In the genomic region with DNA sequence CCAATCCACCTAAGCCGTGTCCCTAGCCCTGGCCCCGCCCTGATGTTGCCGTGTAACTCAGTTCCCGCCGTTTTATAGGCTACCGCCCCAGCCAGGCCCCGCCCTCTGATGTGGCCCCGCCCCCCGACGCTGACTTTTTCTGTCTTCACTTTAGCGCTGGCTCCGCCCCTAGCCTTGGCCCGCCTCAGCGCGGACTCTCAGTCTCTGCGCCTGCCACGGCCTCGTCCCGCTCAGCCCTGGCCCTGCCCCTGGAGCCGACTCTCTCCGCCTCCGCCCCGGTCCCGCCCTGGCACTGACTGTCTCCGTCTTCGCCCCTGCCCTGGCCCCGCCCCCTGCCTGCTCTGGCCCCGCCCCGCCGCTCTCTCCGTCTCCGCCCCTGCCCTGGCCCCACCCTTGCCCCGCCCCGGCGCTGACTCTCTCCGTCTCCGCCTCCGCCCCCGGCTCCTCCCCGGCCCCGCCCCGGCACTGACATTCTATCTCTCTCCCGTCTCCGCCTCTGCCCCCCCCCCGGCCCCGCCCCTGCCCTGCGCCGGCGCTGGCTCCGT, we compare ENCODE assay signal across 8 cellular contexts. TPM values are rescaled to one million over a fixed set of nuclear protein-coding genes. Genes with fewer than 3 reads are reported as not detected.
A peak's percentile ranks its signal among the peaks of the same experiment; 100 is the strongest.
DNase-seq lines count a peak whose midpoint lies in the region; ATAC-seq and TF ChIP-seq lines count a peak whose summit lies in the region.

No MANE protein-coding gene starts in this region.

- peaks cover 9 to 18% (median 15%) of the 10 kb centered on the region in 3 donors for H3K27me3 Mint-ChIP-seq in immature natural killer cell (ENCODE audit: low read depth in 3 of 3)

- no peak overlapping the region for H2AFZ ChIP-seq in ACC112 (ENCODE audit: low read length, unreplicated experiment)

- H3K79me2 ChIP-seq in ACC112 (ENCODE audit: control insufficient read depth, insufficient read depth, low read length, unreplicated experiment), result peaks cover 6% of the 10 kb centered on the region

- DNase-seq in NCI-H2196 treated with DMSO at 0.1 percent for 48 hours (lab: John Stamatoyannopoulos, UW; ENCODE audit: unreplicated experiment) (peak; percentile 97), WERI-Rb-1 (peak; percentile 97), breast epithelium (ENCODE audit: low spot score in 2 of 2) (peak; percentile 99), immature natural killer cell (peak; percentile 98 to 99 (median 99)), smooth muscle cell of the brain vasculature (ENCODE audit: low read depth, low spot score) (peak; percentile 89)

- H3K36me3 Mint-ChIP-seq in immature natural killer cell, result no peaks in the 10 kb centered on the region

- H3K4me3 Mint-ChIP-seq in immature natural killer cell, result peak overlapping the region; percentile 89 to 97 (median 92)

- H3K4me1 Mint-ChIP-seq in immature natural killer cell, result peaks cover 11 to 23% of the 10 kb centered on the region in 2 donors

- H3K9me3 ChIP-seq in WERI-Rb-1 (ENCODE audit: severe bottlenecking) (peaks cover 4% of the 10 kb centered on the region), breast epithelium (no peaks in the 10 kb centered on the region)

- H3K36me3 ChIP-seq in ACC112 (ENCODE audit: insufficient read depth, low read length) (no peaks in the 10 kb centered on the region), WERI-Rb-1 (no peaks in the 10 kb centered on the region), breast epithelium (no peaks in the 10 kb centered on the region)

- H3K4me3 ChIP-seq in ACC112 (ENCODE audit: low read depth, low read length) (peak overlapping the region; percentile 5), WERI-Rb-1 (ENCODE audit: low read depth, low read length) (no peak overlapping the region; the same call in 1 of the 2 replicates), breast epithelium (peak overlapping the region; percentile 17 to 78 (median 68))

- intact Hi-C loops in breast epithelium (cut with DNase I; ENCODE audit: low total_unique reads), result no loop called here

- H3K4me1 ChIP-seq in ACC112 (ENCODE audit: control insufficient read depth, insufficient read depth, low read length, unreplicated experiment), result peaks cover 7% of the 10 kb centered on the region
- H3K4me1 ChIP-seq in breast epithelium, result no peaks in the 10 kb centered on the region

- H3K27ac ChIP-seq in ACC112 (ENCODE audit: low read depth, low read length), result peak overlapping the region; percentile 10; the same call in 1 of the 2 replicates
- H3K27ac ChIP-seq in WERI-Rb-1, result peak overlapping the region; percentile 6; the same call in 1 of the 2 replicates
- peak overlapping the region; percentile 99 to 100 for H3K27ac ChIP-seq in breast epithelium

- peak; percentile 54 for ATAC-seq in GM18870 (IDR thresholded peaks at IDR 0.05; ENCODE audit: unreplicated experiment)
- ATAC-seq in HG03135 (IDR thresholded peaks at IDR 0.05; ENCODE audit: unreplicated experiment), result peak; percentile 88

- no peak for TF ChIP-seq POLR2A in breast epithelium (IDR thresholded peaks at IDR 0.05)

- no peaks in the 10 kb centered on the region for H3K27me3 ChIP-seq in ACC112 (ENCODE audit: insufficient read depth, low read length)
- H3K27me3 ChIP-seq in WERI-Rb-1 (ENCODE audit: insufficient read depth, low read depth, severe bottlenecking), result no peaks in the 10 kb centered on the region
- no peaks in the 10 kb centered on the region for H3K27me3 ChIP-seq in breast epithelium

- TF ChIP-seq CTCF in WERI-Rb-1 (IDR thresholded peaks at IDR 0.05; ENCODE audit: low read depth, low read length) (no peak), breast epithelium (IDR thresholded peaks at IDR 0.05) (no peak)

- no peaks in the 10 kb centered on the region for H3K9me3 Mint-ChIP-seq in immature natural killer cell

- H3K27ac Mint-ChIP-seq in immature natural killer cell, result peak overlapping the region; percentile 92 to 98 (median 95)

RNA-seq across cellular contexts. Expression of a gene that starts 5.2 kb away (rescaled TPM):
- not detected for total RNA-seq in breast epithelium
- polyA plus RNA-seq in immature natural killer cell, result not detected

RNA-seq across cellular contexts. Expression of a gene that starts 39.4 kb away (rescaled TPM):
- 100 to 1,000 TPM in 1 of 3 donors, 10 to 100 TPM in 2; 41.3 to 130 (median 70.1) TPM for total RNA-seq in breast epithelium
- 100 to 1,000 TPM; 464 to 744 (median 541) TPM for polyA plus RNA-seq in immature natural killer cell

Comparison
In these comparisons a context has a peak if more than half of its experiments do, and no peak if none do; other contexts are left out.
1. H3K27ac ChIP-seq: peak in every context shown above with its lines; median percentile 100 in breast epithelium; 10 in ACC112; 6 in WERI-Rb-1.